In the genomic region with DNA sequence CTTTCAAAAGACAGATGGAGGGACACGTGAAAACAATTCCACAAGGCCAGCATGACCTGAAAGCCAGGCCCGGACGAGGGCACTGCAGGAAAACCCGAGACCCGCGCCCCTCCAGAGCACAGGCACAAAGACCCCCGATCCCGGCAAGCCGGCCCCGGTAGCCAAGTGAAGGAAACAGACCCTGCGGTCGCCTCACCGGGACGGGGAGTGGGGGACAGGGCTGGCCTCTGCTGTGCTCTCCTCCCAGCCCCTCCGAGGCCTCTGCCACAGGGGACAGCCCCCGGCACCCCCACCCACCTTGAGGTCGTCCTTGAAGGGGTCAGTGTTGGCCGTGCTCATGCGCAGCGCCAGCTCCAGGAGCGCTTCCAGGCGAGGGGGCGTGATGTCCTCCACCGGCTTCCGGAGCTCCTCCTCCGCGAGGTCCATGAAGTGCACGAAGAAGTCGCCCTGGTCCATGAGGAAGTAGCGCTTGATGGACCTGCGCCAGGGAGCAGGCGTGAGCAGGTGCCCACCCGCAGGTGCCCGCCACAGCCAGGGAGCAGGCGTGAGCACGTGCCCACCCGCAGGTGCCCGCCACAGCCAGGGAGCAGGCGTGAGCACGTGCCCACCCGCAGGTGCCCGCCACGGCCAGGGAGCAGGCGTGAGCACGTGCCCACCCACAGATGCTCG, we compare ENCODE assay signal across 28 cellular contexts. TPM values are rescaled to one million over a fixed set of nuclear protein-coding genes. Genes with fewer than 3 reads are reported as not detected.
DNase-seq lines count a peak whose midpoint lies in the region; ATAC-seq, FAIRE-seq and TF ChIP-seq lines count a peak whose summit lies in the region.
"Had no signal": no experiment of that assay in that cellular context is flagged by ENCODE, and none has a peak within 500 bp of the region (broad histone marks: within the 10 kb centered on the region; RNA-seq: fewer than 3 reads in every experiment).

No MANE protein-coding gene starts in this region.

- WGBS in HepG2 (ENCODE audit: low lambda C conversion rate) = 96% methylated on average over 11 of the region's 46 CpGs

- no peak for DNase-seq in HepG2 (ENCODE audit: low spot score)
- DNase-seq in effector CD4-positive, alpha-beta T cell = no peak
- DNase-seq: activated CD4-positive, alpha-beta T cell treated with anti-CD3 and anti-CD28 coated beads, Interleukin-2, amount 10 ng/mL, durations not matched to agents 24 days and 14 days; activated gamma-delta T cell treated with Interleukin-2 at 50 U/mL for 16 hours; activated naive CD8-positive, alpha-beta T cell treated with anti-CD3 and anti-CD28 coated beads, Interleukin-2, amount 50 U/mL, for 24 hours; activated T-cell treated with anti-CD3 and anti-CD28 coated beads, Interleukin-2, amount 50 U/mL, for 4 hours; cortex of kidney; DMS153; foreskin fibroblast; HCEC 1CT; head of caudate nucleus; kidney; naive B cell; NCI-H1048; NCI-H1694; NCI-H446 treated with DMSO at 0.1 percent for 48 hours; NCI-H82; sigmoid colon; stimulated activated CD4-positive, alpha-beta T cell treated with anti-CD3 and anti-CD28 coated beads, Interleukin-4, amount 100 ng/mL, for 4 hours had no signal

- intact Hi-C loops in HepG2 (cut with micrococcal nuclease; ENCODE audit: unreplicated experiment) = no loop called here

- no peak for TF ChIP-seq EP300 in HepG2 (IDR thresholded peaks at IDR 0.05; ENCODE audit: low read depth in 2 of 2, low read length in 2 of 2)
- TF ChIP-seq EP300 in HepG2 (CRISPR knock-in tag; IDR thresholded peaks at IDR 0.05; ENCODE audit: borderline replicate concordance) = no peak

- POLR2A ChIA-PET in HepG2 (lab: Yijun Ruan, JAX) = no interaction called here

- H3K79me2 ChIP-seq in HepG2 (ENCODE audit: insufficient read depth, low read length) = no peaks in the 10 kb centered on the region

- H3K9me3 ChIP-seq in HepG2 (ENCODE audit: low read length) = no peaks in the 10 kb centered on the region
- H3K9me3 ChIP-seq: BLaER1, sigmoid colon, SJSA1 had no signal

- TF ChIP-seq POLR2A in HepG2 (IDR thresholded peaks at IDR 0.05; ENCODE audit: insufficient read depth in 1 of 2, low read depth in 2 of 2, low read length in 2 of 2) = no peak

- no peak overlapping the region for H3K27ac ChIP-seq in HepG2 (ENCODE audit: extremely low read length, insufficient read depth, low read length)
- H3K27ac ChIP-seq: BLaER1, sigmoid colon, SJSA1 had no signal

- no peaks in the 10 kb centered on the region for H4K20me1 ChIP-seq in HepG2 (ENCODE audit: insufficient read depth, low read length)

- no peak for TF ChIP-seq CTCF in HepG2 (CRISPR knock-in tag; IDR thresholded peaks at IDR 0.05)

- no peak overlapping the region for H3K4me3 ChIP-seq in HepG2 (replicated peaks in 1 of 3; ENCODE audit: insufficient read depth in 1 of 3, low read depth in 2 of 3, low read length in 3 of 3)
- H3K4me3 ChIP-seq: BLaER1, sigmoid colon, SJSA1 had no signal

- CTCF ChIA-PET in HepG2 (lab: Yijun Ruan, JAX; ENCODE audit: low intra/inter-chr PET ratio, low total read pairs) = no interaction called here

- H3K27me3 ChIP-seq in HepG2 (ENCODE audit: control insufficient read depth in 1 of 2, insufficient read depth in 2 of 2, low read length in 2 of 2) = no peaks in the 10 kb centered on the region
- H3K27me3 ChIP-seq: BLaER1, sigmoid colon, SJSA1 had no signal

- ATAC-seq in HepG2 = no peak
- ATAC-seq: activated naive CD8-positive, alpha-beta T cell treated with anti-CD3 and anti-CD28 coated beads, Interleukin-2, amount 50 U/mL, for 24 hours; activated T-cell treated with anti-CD3 and anti-CD28 coated beads, Interleukin-2, amount 50 U/mL, for 4 hours; stimulated activated memory B cell treated with anti-CD40 and anti-IgM and Interleukin-4, amounts not matched to agents 10 μg/mL and 1 μg/mL and 100 μg/mL, for 72 hours had no signal

- no peak for TF ChIP-seq RAD21 in HepG2 (CRISPR knock-in tag; IDR thresholded peaks at IDR 0.05)

- BruUV-seq in HepG2 (replicated peaks; lab: Mats Ljungman, UMichigan) = no TSS peak

- peaks cover 24 to 61% of the 10 kb centered on the region in 2 experiments; a peak in 4 of 5 replicates for H3K36me3 ChIP-seq in HepG2 (replicated peaks in 1 of 2; ENCODE audit: control insufficient read depth in 1 of 2, insufficient read depth in 2 of 2, low read length in 2 of 2)

- no peak overlapping the region for H3K9ac ChIP-seq in HepG2 (ENCODE audit: insufficient read depth, low read depth, low read length)
- H3K9ac ChIP-seq: BLaER1 had no signal

- H2AFZ ChIP-seq in HepG2 (ENCODE audit: low read length) = no peak overlapping the region

- FAIRE-seq in HepG2 (lab: Jason Lieb, UNC) = no peak
- FAIRE-seq: kidney had no signal

- in situ Hi-C loops in HepG2 (cut with HindIII; ENCODE audit: extremely low pct_ligation_motif_present, low pct_unique_long_range_greater_than_20kb) = no loop called here

- no peaks in the 10 kb centered on the region for H3K4me1 ChIP-seq in HepG2 (ENCODE audit: insufficient read depth, low read length)
- H3K4me1 ChIP-seq: BLaER1, sigmoid colon had no signal

- no peak overlapping the region for H3K4me2 ChIP-seq in HepG2 (ENCODE audit: low read depth, low read length)
- H3K4me2 ChIP-seq: BLaER1 had no signal

RNA-seq across cellular contexts. Expression of gene ADAM8, which starts 11.3 kb away (rescaled TPM):
- 0.07 and 0.93 TPM in 2 replicates for total RNA-seq in HepG2 (2016; rRNA removed; fragmentation: Illumina TruSeq; extraction: Trizol)
- not detected in 2 replicates for total RNA-seq in HepG2 (2016; cell fraction: cytosol; rRNA removed; fragmentation: Illumina TruSeq; extraction: Trizol; ENCODE audit: low read depth)
- 0.37 TPM in 1 of 2 replicates, not detected in the other for total RNA-seq in HepG2 (2016; cell fraction: insoluble cytoplasmic fraction; rRNA removed; fragmentation: Illumina TruSeq; extraction: Trizol)
- 0.06 TPM in 1 of 2 replicates, not detected in the other for total RNA-seq in HepG2 (2016; cell fraction: membrane; rRNA removed; fragmentation: Illumina TruSeq; extraction: Trizol)
- 0.34 and 0.50 TPM in 2 replicates for total RNA-seq in HepG2 (2016; cell fraction: nucleus; rRNA removed; fragmentation: Illumina TruSeq; extraction: Trizol)
- polyA plus RNA-seq in HepG2 (2011; rRNA removed) = 0.24 and 0.65 TPM in 2 replicates
- polyA plus RNA-seq in HepG2 (2011; cell fraction: cytosol; rRNA removed) = 0.04 and 0.11 TPM in 2 replicates
- 4.2 and 6.4 TPM in 2 replicates for polyA plus RNA-seq in HepG2 (2011; cell fraction: nucleus; rRNA removed)
- 0.08 and 0.77 TPM in 2 replicates for polyA plus RNA-seq in HepG2 (2012)
- polyA plus RNA-seq in HepG2 (2016; cell fraction: cytosol; fragmentation: Illumina TruSeq; extraction: Trizol; ENCODE audit: low read depth) = not detected in 2 replicates
- not detected in 2 replicates for polyA plus RNA-seq in HepG2 (2016; cell fraction: insoluble cytoplasmic fraction; fragmentation: Illumina TruSeq; extraction: Trizol; ENCODE audit: low read depth)
- 0.06 TPM in 1 of 2 replicates, not detected in the other for polyA plus RNA-seq in HepG2 (2016; cell fraction: membrane; fragmentation: Illumina TruSeq; extraction: Trizol; ENCODE audit: low read depth)
- polyA plus RNA-seq in HepG2 (2016; cell fraction: nucleus; fragmentation: Illumina TruSeq; extraction: Trizol; ENCODE audit: insufficient read depth, low read depth) = 0.60 and 0.63 TPM in 2 replicates
- 0.06 and 2.8 TPM in 2 replicates for polyA minus RNA-seq in HepG2 (2011; rRNA and poly(A)+ RNA removed; ENCODE audit: low replicate concordance)
- polyA minus RNA-seq in HepG2 (2011; cell fraction: cytosol; rRNA and poly(A)+ RNA removed) = not detected in 2 replicates
- polyA minus RNA-seq in HepG2 (2011; cell fraction: nucleus; rRNA and poly(A)+ RNA removed) = 1.6 and 1.7 TPM in 2 replicates
- total RNA-seq: SJSA1 had no signal

RNA-seq across cellular contexts. Expression of gene TUBGCP2, which starts 20.7 kb away (rescaled TPM):
- total RNA-seq in HepG2 (2016; rRNA removed; fragmentation: Illumina TruSeq; extraction: Trizol) = 34.5 and 44.1 TPM in 2 replicates
- total RNA-seq in HepG2 (2016; cell fraction: cytosol; rRNA removed; fragmentation: Illumina TruSeq; extraction: Trizol; ENCODE audit: low read depth) = 7.2 and 8.9 TPM in 2 replicates
- 37.9 and 41.1 TPM in 2 replicates for total RNA-seq in HepG2 (2016; cell fraction: insoluble cytoplasmic fraction; rRNA removed; fragmentation: Illumina TruSeq; extraction: Trizol)
- total RNA-seq in HepG2 (2016; cell fraction: membrane; rRNA removed; fragmentation: Illumina TruSeq; extraction: Trizol) = 17.0 and 24.0 TPM in 2 replicates
- 16.5 and 20.7 TPM in 2 replicates for total RNA-seq in HepG2 (2016; cell fraction: nucleus; rRNA removed; fragmentation: Illumina TruSeq; extraction: Trizol)
- 21.3 and 22.6 TPM in 2 replicates for polyA plus RNA-seq in HepG2 (2011; rRNA removed)
- polyA plus RNA-seq in HepG2 (2011; cell fraction: cytosol; rRNA removed) = 14.3 and 19.4 TPM in 2 replicates
- polyA plus RNA-seq in HepG2 (2011; cell fraction: nucleus; rRNA removed) = 51.6 and 62.8 TPM in 2 replicates
- polyA plus RNA-seq in HepG2 (2012) = 17.9 and 24.1 TPM in 2 replicates
- 4.7 and 4.8 TPM in 2 replicates for polyA plus RNA-seq in HepG2 (2016; cell fraction: cytosol; fragmentation: Illumina TruSeq; extraction: Trizol; ENCODE audit: low read depth)
- 34.0 and 36.8 TPM in 2 replicates for polyA plus RNA-seq in HepG2 (2016; cell fraction: insoluble cytoplasmic fraction; fragmentation: Illumina TruSeq; extraction: Trizol; ENCODE audit: low read depth)
- polyA plus RNA-seq in HepG2 (2016; cell fraction: membrane; fragmentation: Illumina TruSeq; extraction: Trizol; ENCODE audit: low read depth) = 8.5 and 11.7 TPM in 2 replicates
- 51.1 and 52.9 TPM in 2 replicates for polyA plus RNA-seq in HepG2 (2016; cell fraction: nucleus; fragmentation: Illumina TruSeq; extraction: Trizol; ENCODE audit: insufficient read depth, low read depth)
- 49.0 and 64.6 TPM in 2 replicates for polyA minus RNA-seq in HepG2 (2011; rRNA and poly(A)+ RNA removed; ENCODE audit: low replicate concordance)
- polyA minus RNA-seq in HepG2 (2011; cell fraction: cytosol; rRNA and poly(A)+ RNA removed) = 16.4 and 17.1 TPM in 2 replicates
- polyA minus RNA-seq in HepG2 (2011; cell fraction: nucleus; rRNA and poly(A)+ RNA removed) = 29.6 and 40.8 TPM in 2 replicates

RNA-seq across cellular contexts. Expression of gene ZNF511, which starts 20.7 kb away (rescaled TPM):
- 53.4 and 66.4 TPM in 2 replicates for total RNA-seq in HepG2 (2016; rRNA removed; fragmentation: Illumina TruSeq; extraction: Trizol)
- total RNA-seq in HepG2 (2016; cell fraction: cytosol; rRNA removed; fragmentation: Illumina TruSeq; extraction: Trizol; ENCODE audit: low read depth) = 127 and 151 TPM in 2 replicates
- 45.9 and 63.3 TPM in 2 replicates for total RNA-seq in HepG2 (2016; cell fraction: insoluble cytoplasmic fraction; rRNA removed; fragmentation: Illumina TruSeq; extraction: Trizol)
- 118 and 128 TPM in 2 replicates for total RNA-seq in HepG2 (2016; cell fraction: membrane; rRNA removed; fragmentation: Illumina TruSeq; extraction: Trizol)
- 24.0 and 36.2 TPM in 2 replicates for total RNA-seq in HepG2 (2016; cell fraction: nucleus; rRNA removed; fragmentation: Illumina TruSeq; extraction: Trizol)
- polyA plus RNA-seq in HepG2 (2011; rRNA removed) = 35.6 and 37.0 TPM in 2 replicates
- 27.9 and 34.4 TPM in 2 replicates for polyA plus RNA-seq in HepG2 (2011; cell fraction: cytosol; rRNA removed)
- polyA plus RNA-seq in HepG2 (2011; cell fraction: nucleus; rRNA removed) = 40.1 and 48.7 TPM in 2 replicates
- 30.0 and 30.3 TPM in 2 replicates for polyA plus RNA-seq in HepG2 (2012)
- 150 and 156 TPM in 2 replicates for polyA plus RNA-seq in HepG2 (2016; cell fraction: cytosol; fragmentation: Illumina TruSeq; extraction: Trizol; ENCODE audit: low read depth)
- polyA plus RNA-seq in HepG2 (2016; cell fraction: insoluble cytoplasmic fraction; fragmentation: Illumina TruSeq; extraction: Trizol; ENCODE audit: low read depth) = 57.9 and 63.8 TPM in 2 replicates
- polyA plus RNA-seq in HepG2 (2016; cell fraction: membrane; fragmentation: Illumina TruSeq; extraction: Trizol; ENCODE audit: low read depth) = 121 and 129 TPM in 2 replicates
- 62.1 and 62.9 TPM in 2 replicates for polyA plus RNA-seq in HepG2 (2016; cell fraction: nucleus; fragmentation: Illumina TruSeq; extraction: Trizol; ENCODE audit: insufficient read depth, low read depth)
- polyA minus RNA-seq in HepG2 (2011; rRNA and poly(A)+ RNA removed; ENCODE audit: low replicate concordance) = 48.5 and 63.6 TPM in 2 replicates
- 11.6 and 21.1 TPM in 2 replicates for polyA minus RNA-seq in HepG2 (2011; cell fraction: cytosol; rRNA and poly(A)+ RNA removed)
- polyA minus RNA-seq in HepG2 (2011; cell fraction: nucleus; rRNA and poly(A)+ RNA removed) = 13.3 and 16.2 TPM in 2 replicates

RNA-seq across cellular contexts. Expression of gene CALY, which starts 48.7 kb away (rescaled TPM):
- not detected in 2 replicates for total RNA-seq in HepG2 (2016; rRNA removed; fragmentation: Illumina TruSeq; extraction: Trizol)
- total RNA-seq in HepG2 (2016; cell fraction: cytosol; rRNA removed; fragmentation: Illumina TruSeq; extraction: Trizol; ENCODE audit: low read depth) = not detected in 2 replicates
- total RNA-seq in HepG2 (2016; cell fraction: insoluble cytoplasmic fraction; rRNA removed; fragmentation: Illumina TruSeq; extraction: Trizol) = not detected in 2 replicates
- total RNA-seq in HepG2 (2016; cell fraction: membrane; rRNA removed; fragmentation: Illumina TruSeq; extraction: Trizol) = not detected in 2 replicates
- not detected in 2 replicates for total RNA-seq in HepG2 (2016; cell fraction: nucleus; rRNA removed; fragmentation: Illumina TruSeq; extraction: Trizol)
- polyA plus RNA-seq in HepG2 (2011; rRNA removed) = 0.08 and 0.21 TPM in 2 replicates
- 0.12 and 0.31 TPM in 2 replicates for polyA plus RNA-seq in HepG2 (2011; cell fraction: cytosol; rRNA removed)
- 0.50 and 0.55 TPM in 2 replicates for polyA plus RNA-seq in HepG2 (2011; cell fraction: nucleus; rRNA removed)
- polyA plus RNA-seq in HepG2 (2012) = 0.23 and 0.35 TPM in 2 replicates
- not detected in 2 replicates for polyA plus RNA-seq in HepG2 (2016; cell fraction: cytosol; fragmentation: Illumina TruSeq; extraction: Trizol; ENCODE audit: low read depth)
- not detected in 2 replicates for polyA plus RNA-seq in HepG2 (2016; cell fraction: insoluble cytoplasmic fraction; fragmentation: Illumina TruSeq; extraction: Trizol; ENCODE audit: low read depth)
- not detected in 2 replicates for polyA plus RNA-seq in HepG2 (2016; cell fraction: membrane; fragmentation: Illumina TruSeq; extraction: Trizol; ENCODE audit: low read depth)
- not detected in 2 replicates for polyA plus RNA-seq in HepG2 (2016; cell fraction: nucleus; fragmentation: Illumina TruSeq; extraction: Trizol; ENCODE audit: insufficient read depth, low read depth)
- 0.12 TPM in 1 of 2 replicates, not detected in the other for polyA minus RNA-seq in HepG2 (2011; rRNA and poly(A)+ RNA removed; ENCODE audit: low replicate concordance)
- polyA minus RNA-seq in HepG2 (2011; cell fraction: cytosol; rRNA and poly(A)+ RNA removed) = not detected in 2 replicates
- polyA minus RNA-seq in HepG2 (2011; cell fraction: nucleus; rRNA and poly(A)+ RNA removed) = not detected in 2 replicates
- total RNA-seq: activated CD4-positive, alpha-beta T cell treated with anti-CD3 and anti-CD28 coated beads, Interleukin-2, amount 10 ng/mL, durations not matched to agents 24 days and 14 days; activated CD8-positive, alpha-beta memory T cell treated with anti-CD3 and anti-CD28 coated beads for 36 hours; activated T-cell treated with anti-CD3 and anti-CD28 coated beads, Interleukin-2, amount 50 U/mL, for 4 hours; lower leg skin; RPMI7951; SJSA1 had no signal
- polyA plus RNA-seq: IgD-negative memory B cell had no signal

RNA-seq across cellular contexts. Expression of gene VENTX, which starts 50.3 kb away (rescaled TPM):
- total RNA-seq in HepG2 (2016; rRNA removed; fragmentation: Illumina TruSeq; extraction: Trizol) = not detected in 2 replicates
- not detected in 2 replicates for total RNA-seq in HepG2 (2016; cell fraction: cytosol; rRNA removed; fragmentation: Illumina TruSeq; extraction: Trizol; ENCODE audit: low read depth)
- not detected in 2 replicates for total RNA-seq in HepG2 (2016; cell fraction: insoluble cytoplasmic fraction; rRNA removed; fragmentation: Illumina TruSeq; extraction: Trizol)
- not detected in 2 replicates for total RNA-seq in HepG2 (2016; cell fraction: membrane; rRNA removed; fragmentation: Illumina TruSeq; extraction: Trizol)
- total RNA-seq in HepG2 (2016; cell fraction: nucleus; rRNA removed; fragmentation: Illumina TruSeq; extraction: Trizol) = not detected in 2 replicates
- polyA plus RNA-seq in HepG2 (2011; rRNA removed) = not detected in 2 replicates
- not detected in 2 replicates for polyA plus RNA-seq in HepG2 (2011; cell fraction: cytosol; rRNA removed)
- not detected in 2 replicates for polyA plus RNA-seq in HepG2 (2011; cell fraction: nucleus; rRNA removed)
- not detected in 2 replicates for polyA plus RNA-seq in HepG2 (2012)
- not detected in 2 replicates for polyA plus RNA-seq in HepG2 (2016; cell fraction: cytosol; fragmentation: Illumina TruSeq; extraction: Trizol; ENCODE audit: low read depth)
- polyA plus RNA-seq in HepG2 (2016; cell fraction: insoluble cytoplasmic fraction; fragmentation: Illumina TruSeq; extraction: Trizol; ENCODE audit: low read depth) = not detected in 2 replicates
- polyA plus RNA-seq in HepG2 (2016; cell fraction: membrane; fragmentation: Illumina TruSeq; extraction: Trizol; ENCODE audit: low read depth) = not detected in 2 replicates
- polyA plus RNA-seq in HepG2 (2016; cell fraction: nucleus; fragmentation: Illumina TruSeq; extraction: Trizol; ENCODE audit: insufficient read depth, low read depth) = not detected in 2 replicates
- polyA minus RNA-seq in HepG2 (2011; rRNA and poly(A)+ RNA removed; ENCODE audit: low replicate concordance) = not detected in 2 replicates
- not detected in 2 replicates for polyA minus RNA-seq in HepG2 (2011; cell fraction: cytosol; rRNA and poly(A)+ RNA removed)
- not detected in 2 replicates for polyA minus RNA-seq in HepG2 (2011; cell fraction: nucleus; rRNA and poly(A)+ RNA removed)
- total RNA-seq: activated CD4-positive, alpha-beta T cell treated with anti-CD3 and anti-CD28 coated beads, Interleukin-2, amount 10 ng/mL, durations not matched to agents 24 days and 14 days; activated CD8-positive, alpha-beta memory T cell treated with anti-CD3 and anti-CD28 coated beads for 36 hours; activated T-cell treated with anti-CD3 and anti-CD28 coated beads, Interleukin-2, amount 50 U/mL, for 4 hours; RPMI7951; SJSA1; temporal lobe; urinary bladder had no signal
- polyA plus RNA-seq: IgD-negative memory B cell had no signal
